In genomic region chr16:54522596-54522995, GRCh38 we compare ENCODE assay signal across 25 cellular contexts.
"Had no signal": no experiment of that assay in that cellular context is flagged by ENCODE, and none has a peak within 500 bp of the region (broad histone marks: within the 10 kb centered on the region; RNA-seq: fewer than 3 reads in every experiment).

No MANE protein-coding gene starts in this region.

- H3K4me3 ChIP-seq: coronary artery, esophagus muscularis mucosa, gastrocnemius medialis, lung, ovary, psoas muscle, right lobe of liver, thoracic aorta, tibial nerve, upper lobe of right lung, uterus had no signal

- ATAC-seq: gastrocnemius medialis; left colon; natural killer cell; psoas muscle; right lobe of liver; stimulated activated naive B cell treated with anti-CD40 and anti-IgM and Interleukin-4, amounts not matched to agents 10 μg/mL and 1 μg/mL and 100 μg/mL, for 72 hours; upper lobe of right lung had no signal

- DNase-seq: dermis blood vessel endothelial cell; effector memory CD4-positive, alpha-beta T cell; gastrocnemius medialis; head of caudate nucleus; hippocampal formation; left colon; natural killer cell; occipital lobe; ovary; posterior cingulate gyrus; psoas muscle; right lobe of liver; stimulated activated naive B cell treated with anti-CD40 and anti-IgM and Interleukin-4, amounts not matched to agents 10 μg/mL and 1 μg/mL and 100 μg/mL, for 72 hours; upper lobe of right lung; uterus had no signal

- H3K27ac ChIP-seq: coronary artery, esophagus muscularis mucosa, gastrocnemius medialis, ovary, psoas muscle, right lobe of liver, thoracic aorta, tibial nerve, upper lobe of right lung, uterus had no signal

- H3K27ac Mint-ChIP-seq: memory B cell; natural killer cell; stimulated activated naive B cell treated with anti-CD40 and anti-IgM and Interleukin-4, amounts not matched to agents 10 μg/mL and 1 μg/mL and 100 μg/mL, for 72 hours; stimulated activated naive CD8-positive, alpha-beta T cell treated with anti-CD3 and anti-CD28 coated beads, Interleukin-15, Interleukin-2, amounts not matched to agents 100 ng/mL and 50 ng/mL, for 24 hours had no signal

- H3K4me3 Mint-ChIP-seq: central memory CD8-positive, alpha-beta T cell; memory B cell; natural killer cell; stimulated activated naive B cell treated with anti-CD40 and anti-IgM and Interleukin-4, amounts not matched to agents 10 μg/mL and 1 μg/mL and 100 μg/mL, for 72 hours; stimulated activated naive CD8-positive, alpha-beta T cell treated with anti-CD3 and anti-CD28 coated beads, Interleukin-15, Interleukin-2, amounts not matched to agents 100 ng/mL and 50 ng/mL, for 24 hours had no signal

- FAIRE-seq: endothelial cell of umbilical vein, islet of Langerhans had no signal

- H3K27me3 ChIP-seq: esophagus muscularis mucosa, gastrocnemius medialis, ovary, right lobe of liver, tibial nerve, upper lobe of right lung, uterus had no signal

- H3K4me1 ChIP-seq: gastrocnemius medialis, psoas muscle, right lobe of liver, tibial nerve, upper lobe of right lung, uterus had no signal

- H3K4me1 Mint-ChIP-seq: central memory CD8-positive, alpha-beta T cell; memory B cell; natural killer cell; stimulated activated naive B cell treated with anti-CD40 and anti-IgM and Interleukin-4, amounts not matched to agents 10 μg/mL and 1 μg/mL and 100 μg/mL, for 72 hours had no signal

- H3K27me3 Mint-ChIP-seq: memory B cell had no signal

- H3K9me3 ChIP-seq: gastrocnemius medialis, psoas muscle, uterus had no signal

- H3K36me3 ChIP-seq: esophagus muscularis mucosa, gastrocnemius medialis, ovary, right lobe of liver, thoracic aorta, tibial nerve, upper lobe of right lung, uterus had no signal

- H3K36me3 Mint-ChIP-seq: memory B cell; natural killer cell; stimulated activated naive B cell treated with anti-CD40 and anti-IgM and Interleukin-4, amounts not matched to agents 10 μg/mL and 1 μg/mL and 100 μg/mL, for 72 hours had no signal
